ENCODE assay signal across 19 cellular contexts in the genomic region with DNA sequence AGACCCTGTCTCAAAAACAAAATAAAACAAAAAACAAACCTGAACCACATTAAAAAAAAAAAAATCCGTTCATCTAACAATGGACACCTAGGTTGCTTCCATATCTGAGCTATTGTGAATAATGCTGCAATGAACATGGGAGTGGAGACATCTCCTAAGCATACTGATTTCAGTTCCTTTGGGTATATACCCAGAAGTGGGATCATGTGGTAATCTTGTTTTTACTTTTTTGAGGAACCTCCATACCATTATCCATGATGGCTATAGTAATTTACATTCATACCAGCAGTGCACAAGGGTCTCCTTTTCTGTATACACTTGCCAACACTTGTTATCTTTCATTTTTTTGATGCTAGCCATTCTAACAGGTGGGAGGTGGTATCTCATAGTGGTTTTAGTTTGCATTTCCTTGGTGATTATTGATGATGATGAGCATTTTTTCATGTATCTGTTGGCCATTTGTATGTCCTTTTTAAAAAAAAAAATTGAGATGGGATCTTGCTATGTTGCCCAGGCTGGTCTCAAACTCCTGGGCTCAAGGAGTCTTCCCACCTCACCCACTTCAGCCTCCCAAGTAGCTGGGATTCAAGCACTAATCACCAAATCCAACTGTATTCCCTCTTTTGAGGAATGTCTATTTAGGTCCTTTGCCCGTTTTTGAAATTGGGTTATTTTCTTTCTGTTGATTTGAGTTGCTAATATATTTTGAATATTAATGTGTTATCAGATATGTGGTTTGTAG. TPM values are rescaled to one million over a fixed set of nuclear protein-coding genes. Genes with fewer than 3 reads are reported as not detected.
DNase-seq lines count a peak whose midpoint lies in the region; ATAC-seq, FAIRE-seq and TF ChIP-seq lines count a peak whose summit lies in the region.
"Had no signal": no experiment of that assay in that cellular context is flagged by ENCODE, and none has a peak within 500 bp of the region (broad histone marks: within the 10 kb centered on the region; RNA-seq: fewer than 3 reads in every experiment).

No MANE protein-coding gene starts in this region.

- H4K20me1 ChIP-seq in K562 (replicated peaks; ENCODE audit: control insufficient read depth, insufficient read depth, low read length), result peaks cover 28% of the 10 kb centered on the region

- H4K91ac ChIP-seq in trophoblast cell (ENCODE audit: low read depth, low read length), result no peak overlapping the region

- H3K4me3 ChIP-seq in CD8-positive, alpha-beta memory T cell (ENCODE audit: low read length), result no peak overlapping the region
- H3K4me3 ChIP-seq in K562 (no peak overlapping the region), trophoblast cell (ENCODE audit: low read depth, low read length) (no peak overlapping the region)
- H3K4me3 ChIP-seq: A549, Peyer's patch, SK-N-MC had no signal

- no peak overlapping the region for H2BK5ac ChIP-seq in trophoblast cell (ENCODE audit: low read depth, low read length, poor library complexity)

- intact Hi-C loops in K562 (cut with micrococcal nuclease) (no loop called here), head of caudate nucleus (cut with DNase I) (no loop called here)

- H3K4ac ChIP-seq in trophoblast cell (ENCODE audit: low read depth, low read length), result peak overlapping the region; percentile 33

- H3K27me3 Mint-ChIP-seq in activated naive CD8-positive, alpha-beta T cell, result no peaks in the 10 kb centered on the region
- no peaks in the 10 kb centered on the region for H3K27me3 Mint-ChIP-seq in activated naive CD8-positive, alpha-beta T cell treated with anti-CD3 and anti-CD28 coated beads, Interleukin-2, amount 50 U/mL, for 24 hours
- no peaks in the 10 kb centered on the region for H3K27me3 Mint-ChIP-seq in CD8-positive, alpha-beta memory T cell

- H3K27ac Mint-ChIP-seq in activated naive CD8-positive, alpha-beta T cell, result peak overlapping the region; percentile 22
- H3K27ac Mint-ChIP-seq in activated naive CD8-positive, alpha-beta T cell treated with anti-CD3 and anti-CD28 coated beads, Interleukin-2, amount 50 U/mL, for 24 hours, result no peak overlapping the region
- H3K27ac Mint-ChIP-seq in CD8-positive, alpha-beta memory T cell, result peak overlapping the region in 2 of 8 donors; percentile 35 to 47

- no peak overlapping the region for H2AK5ac ChIP-seq in trophoblast cell (ENCODE audit: low read length)

- H2AFZ ChIP-seq in K562 (ENCODE audit: low read depth, low read length) (no peak overlapping the region), trophoblast cell (ENCODE audit: insufficient read depth, low read length, poor library complexity) (no peak overlapping the region)

- no peak overlapping the region for H2BK12ac ChIP-seq in trophoblast cell (ENCODE audit: low read length)

- no peak overlapping the region for H3K23ac ChIP-seq in trophoblast cell (ENCODE audit: low read length)

- no peak for FAIRE-seq in K562 (lab: Jason Lieb, UNC)
- FAIRE-seq: A549 had no signal

- 60% methylated on average over 2 of the region's 2 CpGs for WGBS in K562 (ENCODE audit: insufficient coverage, low coverage, missing lambda C conversion rate)
- no CpG with 5 or more reads among the region's 2 CpGs for WGBS in trophoblast cell (ENCODE audit: extremely low coverage, insufficient coverage, insufficient read length)

- H3K36me3 ChIP-seq in CD8-positive, alpha-beta memory T cell (ENCODE audit: insufficient read depth, low read length), result no peaks in the 10 kb centered on the region
- no peaks in the 10 kb centered on the region; the same call in 2 of the 3 replicates for H3K36me3 ChIP-seq in K562 (ENCODE audit: control insufficient read depth, insufficient read depth, low read length)
- no peaks in the 10 kb centered on the region for H3K36me3 ChIP-seq in trophoblast cell (ENCODE audit: control insufficient read depth in 1 of 2, insufficient read depth in 2 of 2, low read length in 2 of 2)
- H3K36me3 ChIP-seq: Peyer's patch had no signal

- CTCF ChIA-PET in CD8-positive, alpha-beta memory T cell (lab: Charles Lee), result interaction anchor here (1.2 kb wide), 1 partner anchor 71 kb away, joined by 3 read pairs; no protein-coding TSS in a partner anchor
- CTCF ChIA-PET in K562 (lab: Yijun Ruan, JAX; ENCODE audit: low intra/inter-chr PET ratio), result no interaction called here

- TF ChIP-seq EP300 in K562 (IDR thresholded peaks at IDR 0.05; ENCODE audit: low read length), result no peak

- H2BK120ac ChIP-seq in trophoblast cell (ENCODE audit: insufficient read depth, low read length, poor library complexity), result no peak overlapping the region

- peaks cover 95% of the 10 kb centered on the region for H3K4me1 Mint-ChIP-seq in activated naive CD8-positive, alpha-beta T cell (ENCODE audit: low read depth)
- peaks cover 90% of the 10 kb centered on the region for H3K4me1 Mint-ChIP-seq in activated naive CD8-positive, alpha-beta T cell treated with anti-CD3 and anti-CD28 coated beads, Interleukin-2, amount 50 U/mL, for 24 hours
- H3K4me1 Mint-ChIP-seq in CD8-positive, alpha-beta memory T cell, result peaks cover 86 to 100% (median 99%) of the 10 kb centered on the region in 3 donors

- no peak overlapping the region for H4K12ac ChIP-seq in trophoblast cell (ENCODE audit: low read depth, low read length)

- in situ Hi-C loops in K562 (cut with MboI) (no loop called here), GM13977 (cut with MboI; ENCODE audit: low pct_unique_long_range_greater_than_20kb, low sequenced_read_pairs, unreplicated experiment) (no loop called here)

- H3K9ac ChIP-seq in K562 (ENCODE audit: insufficient read depth in 1 of 2, low read depth in 2 of 2, low read length in 2 of 2) (no peak overlapping the region), trophoblast cell (ENCODE audit: low read length) (no peak overlapping the region)

- no peak overlapping the region for H3K18ac ChIP-seq in trophoblast cell (ENCODE audit: low read length)

- H4K8ac ChIP-seq in trophoblast cell (ENCODE audit: low read depth, low read length), result no peak overlapping the region

- no peak for TF ChIP-seq RAD21 in K562 (CRISPR knock-in tag; conservative IDR thresholded peaks at IDR 0.05 in 1 of 2, IDR thresholded peaks at IDR 0.05 in 1 of 2)

- no peaks in the 10 kb centered on the region for H3K9me1 ChIP-seq in K562 (ENCODE audit: control insufficient read depth, insufficient read depth, low read length)

- peaks cover 30% of the 10 kb centered on the region for H3K4me1 ChIP-seq in CD8-positive, alpha-beta memory T cell (ENCODE audit: insufficient read depth, low read length)
- no peaks in the 10 kb centered on the region; a peak in 2 of 5 replicates for H3K4me1 ChIP-seq in K562 (replicated peaks in 1 of 2; ENCODE audit: control insufficient read depth in 2 of 2, insufficient read depth in 2 of 2, low read length in 2 of 2)
- no peaks in the 10 kb centered on the region for H3K4me1 ChIP-seq in trophoblast cell (ENCODE audit: control insufficient read depth in 1 of 2, insufficient read depth in 2 of 2, low read length in 2 of 2)

- no peak for DNase-seq in activated naive CD8-positive, alpha-beta T cell treated with anti-CD3 and anti-CD28 coated beads, Interleukin-2, amount 50 U/mL, for 24 hours
- DNase-seq in CD8-positive, alpha-beta memory T cell, result no peak
- no peak for DNase-seq in K562 (ENCODE audit: extremely low read depth in 1 of 4, low spot score in 3 of 4)
- DNase-seq in trophoblast cell, result no peak
- no peak for DNase-seq in GM13977 (ENCODE audit: low spot score)
- no peak for DNase-seq in inferior parietal cortex (ENCODE audit: extremely low spot score)
- no peak for DNase-seq in head of caudate nucleus
- DNase-seq: C1 segment of cervical spinal cord, DMS79, HCEC 1CT, NCI-H1048, NCI-H146, NCI-H2081, NCI-H82, Peyer's patch had no signal

- no TSS peak for BruUV-seq in K562 (replicated peaks; lab: Mats Ljungman, UMichigan)

- no peaks in the 10 kb centered on the region for H3K79me1 ChIP-seq in trophoblast cell (ENCODE audit: low read length)

- H3K36me3 Mint-ChIP-seq in activated naive CD8-positive, alpha-beta T cell, result no peaks in the 10 kb centered on the region
- peaks cover 13% of the 10 kb centered on the region for H3K36me3 Mint-ChIP-seq in activated naive CD8-positive, alpha-beta T cell treated with anti-CD3 and anti-CD28 coated beads, Interleukin-2, amount 50 U/mL, for 24 hours (ENCODE audit: low read depth)
- peaks cover 4 to 12% (median 5%) of the 10 kb centered on the region in 3 donors for H3K36me3 Mint-ChIP-seq in CD8-positive, alpha-beta memory T cell

- H3K79me2 ChIP-seq in K562 (ENCODE audit: control insufficient read depth, insufficient read depth, low read length) (peaks cover 73% of the 10 kb centered on the region), trophoblast cell (ENCODE audit: control insufficient read depth, insufficient read depth, low read length, poor library complexity) (no peaks in the 10 kb centered on the region)

- TF ChIP-seq CTCF in K562 (IDR thresholded peaks at IDR 0.05 in 2 of 3, conservative IDR thresholded peaks at IDR 0.05 in 1 of 3; ENCODE audit: insufficient read depth in 2 of 3, low read depth in 1 of 3, low read length in 3 of 3) (no peak), GM13977 (IDR thresholded peaks at IDR 0.05; ENCODE audit: extremely low read depth, insufficient read depth, missing control alignments) (no peak)

- H3K14ac ChIP-seq in trophoblast cell (ENCODE audit: low read length), result no peak overlapping the region

- no peak for ATAC-seq in activated naive CD8-positive, alpha-beta T cell treated with anti-CD3 and anti-CD28 coated beads, Interleukin-2, amount 50 U/mL, for 24 hours
- ATAC-seq in K562, result no peak
- ATAC-seq: A549, Right ventricle myocardium inferior had no signal

- no peak for TF ChIP-seq POLR2A in K562 (conservative IDR thresholded peaks at IDR 0.05)

- no peaks in the 10 kb centered on the region for H3K9me3 Mint-ChIP-seq in activated naive CD8-positive, alpha-beta T cell (ENCODE audit: low read depth)
- H3K9me3 Mint-ChIP-seq in activated naive CD8-positive, alpha-beta T cell treated with anti-CD3 and anti-CD28 coated beads, Interleukin-2, amount 50 U/mL, for 24 hours, result peaks cover 3% of the 10 kb centered on the region
- H3K9me3 Mint-ChIP-seq in CD8-positive, alpha-beta memory T cell, result peaks cover 0 to 2% (median 0%) of the 10 kb centered on the region in 5 donors

- POLR2A ChIA-PET in CD8-positive, alpha-beta memory T cell (lab: Charles Lee), result no interaction called here
- POLR2A ChIA-PET in K562 (lab: Yijun Ruan, JAX), result interaction anchor here (0.6 to 5.0 kb wide), 3 partner anchors 11 to 167 kb away, joined by 3 to 29 read pairs (median 3); a partner anchor contains a TSS

- H3K4me3 Mint-ChIP-seq in activated naive CD8-positive, alpha-beta T cell, result no peak overlapping the region
- no peak overlapping the region for H3K4me3 Mint-ChIP-seq in activated naive CD8-positive, alpha-beta T cell treated with anti-CD3 and anti-CD28 coated beads, Interleukin-2, amount 50 U/mL, for 24 hours
- H3K4me3 Mint-ChIP-seq in CD8-positive, alpha-beta memory T cell, result peak overlapping the region in 5 of 7 donors; percentile 19 to 54 (median 34)

- H3K27ac ChIP-seq in CD8-positive, alpha-beta memory T cell (ENCODE audit: low read depth, low read length), result no peak overlapping the region
- H3K27ac ChIP-seq in K562 (ENCODE audit: extremely low read depth, low read depth, low read length) (no peak overlapping the region), trophoblast cell (ENCODE audit: low read depth, low read length) (no peak overlapping the region)
- H3K27ac ChIP-seq: A549, Peyer's patch, SK-N-MC had no signal

- H3K9me3 ChIP-seq in CD8-positive, alpha-beta memory T cell (ENCODE audit: low read length), result no peaks in the 10 kb centered on the region
- H3K9me3 ChIP-seq in K562 (replicated peaks; ENCODE audit: control insufficient read depth, insufficient read depth, low read depth, low read length), result no peaks in the 10 kb centered on the region
- H3K9me3 ChIP-seq in trophoblast cell (ENCODE audit: insufficient read depth, low read depth, low read length), result no peaks in the 10 kb centered on the region
- H3K9me3 ChIP-seq: A549, Peyer's patch had no signal

- H3K4me2 ChIP-seq in K562 (ENCODE audit: insufficient read depth, low read length) (no peak overlapping the region), trophoblast cell (ENCODE audit: low read length) (no peak overlapping the region)
- H3K4me2 ChIP-seq: A549 had no signal

- no peaks in the 10 kb centered on the region for H3K27me3 ChIP-seq in CD8-positive, alpha-beta memory T cell (ENCODE audit: insufficient read depth, low read length, poor library complexity, severe bottlenecking)
- H3K27me3 ChIP-seq in K562 (ENCODE audit: control insufficient read depth in 2 of 2, insufficient read depth in 2 of 2, low read length in 2 of 2) (no peaks in the 10 kb centered on the region), trophoblast cell (ENCODE audit: insufficient read depth, low read length) (no peaks in the 10 kb centered on the region)
- H3K27me3 ChIP-seq: Peyer's patch had no signal

RNA-seq across cellular contexts. Expression of a gene that starts 17.5 kb away (rescaled TPM):
- total RNA-seq in CD8-positive, alpha-beta memory T cell, result 10 to 100 TPM; 43.2 to 43.9 TPM
- 45.8 TPM for polyA plus RNA-seq in CD8-positive, alpha-beta memory T cell
- 92.4 and 231 TPM in 2 replicates for total RNA-seq in K562 (2011; cell fraction: chromatin; rRNA removed; ENCODE audit: low replicate concordance)
- total RNA-seq in K562 (2011; cell fraction: nucleolus; rRNA removed), result 50.2 and 69.1 TPM in 2 replicates
- total RNA-seq in K562 (2011; cell fraction: nucleoplasm; rRNA removed), result 89.7 and 128 TPM in 2 replicates
- total RNA-seq in K562 (2014; rRNA removed) (26.3 and 29.3 TPM in 2 replicates), K562 (2014; rRNA removed; fragmentation: Illumina TruSeq; extraction: Trizol) (38.1 and 45.7 TPM in 2 replicates), K562 (2015; rRNA removed; fragmentation: Illumina TruSeq; extraction: Trizol) (43.2 and 46.1 TPM in 2 replicates), K562 (2021) (30.4 and 32.4 TPM in 2 replicates)
- polyA plus RNA-seq in K562 (2011; rRNA removed) (32.8 and 35.3 TPM in 2 replicates), K562 (2014; fragmentation: Illumina TruSeq; extraction: Trizol) (31.7 and 37.3 TPM in 2 replicates), K562 (2014; fragmentation: Nextera tagmentation; extraction: Ambion mirVana) (10 to 100 TPM in 1 of 2 experiments, 1 to 10 TPM in 1; 9.8 to 12.4 TPM), K562 (2014; rRNA removed) (16.7 and 16.9 TPM in 2 replicates)
- polyA plus RNA-seq in K562 (2011; cell fraction: cytosol; rRNA removed), result 14.1 and 20.3 TPM in 2 replicates
- polyA plus RNA-seq in K562 (2011; cell fraction: nucleus; rRNA removed), result 41.4 and 45.1 TPM in 2 replicates
- 18.0 and 21.4 TPM in 2 replicates for polyA plus RNA-seq in K562 (2012)
- polyA minus RNA-seq in K562 (2011; rRNA and poly(A)+ RNA removed), result 82.6 and 111 TPM in 2 replicates
- 20.7 and 21.2 TPM in 2 replicates for polyA minus RNA-seq in K562 (2011; cell fraction: cytosol; rRNA and poly(A)+ RNA removed)
- polyA minus RNA-seq in K562 (2011; cell fraction: nucleus; rRNA and poly(A)+ RNA removed), result 48.7 and 71.8 TPM in 2 replicates
- 29.9 and 30.1 TPM in 2 replicates for polyA plus RNA-seq in trophoblast cell (2013)

Comparison
In these comparisons a context has a peak if more than half of its experiments do, and no peak if none do; other contexts are left out.
1. H3K4me3 Mint-ChIP-seq: peak in CD8-positive, alpha-beta memory T cell (5 of 7); none in activated naive CD8-positive, alpha-beta T cell (single experiment) and activated naive CD8-positive, alpha-beta T cell treated with anti-CD3 and anti-CD28 coated beads, Interleukin-2, amount 50 U/mL, for 24 hours (single experiment).